Comparison of ENCODE assay signal across 1 cellular context in genomic region chr17:50269477-50270429, GRCh38.
TF ChIP-seq lines count a peak whose summit lies in the region.

No MANE protein-coding gene starts in this region.

TF ChIP-seq in K562, 482 proteins besides CTCF, POLR2A, EP300 and RAD21 (continued from another document and continues in another):
- no peak for TF ChIP-seq AFF1 (IDR thresholded peaks at IDR 0.05; ENCODE audit: low read depth in 1 of 2, partially characterized antibody in 2 of 2)
- TF ChIP-seq BDP1 (IDR thresholded peaks at IDR 0.05; ENCODE audit: insufficient read depth, insufficient read length): no peak
- TF ChIP-seq CBX1 (IDR thresholded peaks at IDR 0.05; ENCODE audit: low read depth): 0 out of 2 replicates have a peak, but pooled peaks have one; percentile 26
- no peak for TF ChIP-seq FOXA3 (CRISPR knock-in tag; conservative IDR thresholded peaks at IDR 0.05 in 1 of 2, IDR thresholded peaks at IDR 0.05 in 1 of 2)
- no peak for TF ChIP-seq DPF2 (IDR thresholded peaks at IDR 0.05)
- no peak for TF ChIP-seq SAFB2 (IDR thresholded peaks at IDR 0.05; ENCODE audit: borderline replicate concordance, low read depth, low read length, severe bottlenecking)
- no peak for TF ChIP-seq RBM17 (IDR thresholded peaks at IDR 0.05; ENCODE audit: borderline replicate concordance, low read depth, low read length)
- TF ChIP-seq PKNOX1 (IDR thresholded peaks at IDR 0.05): no peak
- 0 out of 2 replicates have a peak, but pooled peaks have one; percentile 18 for TF ChIP-seq NFIC (IDR thresholded peaks at IDR 0.05)
- TF ChIP-seq MYC (IDR thresholded peaks at IDR 0.05; ENCODE audit: low read depth, low read length): no peak
- no peak for TF ChIP-seq MYC (CRISPR knock-in tag; IDR thresholded peaks at IDR 0.05; ENCODE audit: borderline replicate concordance, low read depth)
- no peak for TF ChIP-seq EZH2 (IDR thresholded peaks at IDR 0.05; ENCODE audit: borderline replicate concordance, low read depth, low read length)
- peak; percentile 69; the same call in 1 of the 2 replicates for TF ChIP-seq HDGF (IDR thresholded peaks at IDR 0.05)
- TF ChIP-seq CBX3 (IDR thresholded peaks at IDR 0.05; ENCODE audit: borderline replicate concordance in 1 of 2, low read length in 2 of 2): no peak
- no peak for TF ChIP-seq ZNF124 (CRISPR knock-in tag; IDR thresholded peaks at IDR 0.05)
- TF ChIP-seq NR3C1 (CRISPR knock-in tag; IDR thresholded peaks at IDR 0.05): no peak
- TF ChIP-seq FOS (IDR thresholded peaks at IDR 0.05; ENCODE audit: extremely low read depth, insufficient read length): no peak
- TF ChIP-seq ZBTB33 (CRISPR knock-in tag; IDR thresholded peaks at IDR 0.05): no peak
- TF ChIP-seq ZBTB2 (IDR thresholded peaks at IDR 0.05): no peak
- TF ChIP-seq TRIM24 (IDR thresholded peaks at IDR 0.05): no peak
- no peak for TF ChIP-seq TCFL5 (CRISPR knock-in tag; conservative IDR thresholded peaks at IDR 0.05)
- no peak for TF ChIP-seq IRF1 (CRISPR knock-in tag; IDR thresholded peaks at IDR 0.05; ENCODE audit: borderline replicate concordance)
- no peak for TF ChIP-seq CREB1 (IDR thresholded peaks at IDR 0.05)
- TF ChIP-seq CREB1 (CRISPR knock-in tag; IDR thresholded peaks at IDR 0.05): 0 out of 2 replicates have a peak, but pooled peaks have one; percentile 12
- no peak for TF ChIP-seq ZFX (CRISPR knock-in tag; IDR thresholded peaks at IDR 0.05)
- no peak for TF ChIP-seq ZNF445 (CRISPR knock-in tag; IDR thresholded peaks at IDR 0.05; ENCODE audit: low read depth)
- 0 out of 2 replicates have a peak, but pooled peaks have one; percentile 32 for TF ChIP-seq GABPB1 (CRISPR knock-in tag; IDR thresholded peaks at IDR 0.05)
- no peak for TF ChIP-seq IRF2 (CRISPR knock-in tag; IDR thresholded peaks at IDR 0.05)
- TF ChIP-seq POLR2G (IDR thresholded peaks at IDR 0.05; ENCODE audit: low read depth, low read length): no peak
- no peak; the same call in 1 of the 2 replicates for TF ChIP-seq CC2D1A (IDR thresholded peaks at IDR 0.05)
- TF ChIP-seq THRB (CRISPR knock-in tag; conservative IDR thresholded peaks at IDR 0.05): no peak
- no peak for TF ChIP-seq ZZZ3 (IDR thresholded peaks at IDR 0.05)
- TF ChIP-seq ZNF778 (CRISPR knock-in tag; IDR thresholded peaks at IDR 0.05): no peak
- TF ChIP-seq CBFA2T2 (conservative IDR thresholded peaks at IDR 0.05): no peak
- TF ChIP-seq JUNB (CRISPR knock-in tag; conservative IDR thresholded peaks at IDR 0.05): no peak
- TF ChIP-seq AFF4 (CRISPR knock-in tag; IDR thresholded peaks at IDR 0.05): no peak
- no peak for TF ChIP-seq SMARCC2 (IDR thresholded peaks at IDR 0.05; ENCODE audit: low read depth)
- no peak for TF ChIP-seq TCF3 (CRISPR knock-in tag; IDR thresholded peaks at IDR 0.05)
- no peak for TF ChIP-seq LEF1 (IDR thresholded peaks at IDR 0.05)
- no peak for TF ChIP-seq ZNF184 (CRISPR knock-in tag; IDR thresholded peaks at IDR 0.05)
- TF ChIP-seq NFE2 (IDR thresholded peaks at IDR 0.05; ENCODE audit: low read depth): no peak
- no peak for TF ChIP-seq ZNF316 (IDR thresholded peaks at IDR 0.05)
- TF ChIP-seq ZC3H8 (IDR thresholded peaks at IDR 0.05): no peak
- no peak for TF ChIP-seq ZBED1 (IDR thresholded peaks at IDR 0.05)
- TF ChIP-seq WHSC1 (IDR thresholded peaks at IDR 0.05; ENCODE audit: low read length): no peak
- no peak for TF ChIP-seq KAT2B (IDR thresholded peaks at IDR 0.05; ENCODE audit: low read depth, low read length)
- TF ChIP-seq PTBP1 (IDR thresholded peaks at IDR 0.05; ENCODE audit: low read depth, low read length): peak; percentile 85; the same call in 1 of the 2 replicates
- no peak for TF ChIP-seq ELF1 (tag; IDR thresholded peaks at IDR 0.05)
- no peak for TF ChIP-seq TEAD2 (tag; IDR thresholded peaks at IDR 0.05)
- TF ChIP-seq SIN3A (IDR thresholded peaks at IDR 0.05; ENCODE audit: borderline replicate concordance in 2 of 2, control insufficient read depth in 1 of 2, low read depth in 2 of 2, low read length in 2 of 2): no peak
- peak; percentile 64 for TF ChIP-seq ADNP (tag; IDR thresholded peaks at IDR 0.05)
- 0 out of 2 replicates have a peak, but pooled peaks have one; percentile 28 for TF ChIP-seq CREM (IDR thresholded peaks at IDR 0.05; ENCODE audit: low read depth)
- no peak for TF ChIP-seq HMG20A (CRISPR knock-in tag; conservative IDR thresholded peaks at IDR 0.05)
- TF ChIP-seq SMARCA5 (IDR thresholded peaks at IDR 0.05): peak; percentile 99
- 0 out of 2 replicates have a peak, but pooled peaks have one; percentile 50 for TF ChIP-seq DEAF1 (CRISPR knock-in tag; IDR thresholded peaks at IDR 0.05)
- TF ChIP-seq VEZF1 (CRISPR knock-in tag; IDR thresholded peaks at IDR 0.05): no peak
- no peak for TF ChIP-seq PTRF (tag; IDR thresholded peaks at IDR 0.05)
